20 cellular contexts compared by ENCODE assay signal in the genomic region with DNA sequence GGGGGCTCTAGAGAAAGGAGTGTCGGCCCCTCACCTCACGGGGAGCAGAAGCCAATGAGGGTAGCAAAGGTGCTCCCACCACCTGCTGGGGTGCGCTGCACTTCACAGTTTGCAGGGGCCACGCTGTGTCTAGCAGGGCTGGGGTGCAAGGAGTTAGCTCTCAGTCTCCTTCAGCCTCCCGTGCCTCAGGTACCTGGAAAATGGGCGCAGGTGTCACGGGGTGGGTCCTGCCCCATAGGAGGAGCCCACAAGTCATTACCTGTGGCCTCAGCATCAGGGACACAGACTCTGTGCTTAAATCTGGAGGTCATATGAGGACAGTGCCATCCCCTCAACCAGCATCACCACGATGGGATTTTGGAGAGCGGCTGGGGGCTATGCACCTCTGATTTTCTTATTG.
DNase-seq lines count a peak whose midpoint lies in the region; ATAC-seq and TF ChIP-seq lines count a peak whose summit lies in the region.
"Had no signal": no experiment of that assay in that cellular context is flagged by ENCODE, and none has a peak within 500 bp of the region (broad histone marks: within the 10 kb centered on the region; RNA-seq: fewer than 3 reads in every experiment).

No MANE protein-coding gene starts in this region.

- H3K27ac ChIP-seq in hepatocyte, result no peak overlapping the region

- no peaks in the 10 kb centered on the region for H4K20me1 ChIP-seq in hepatocyte (ENCODE audit: insufficient read depth, poor library complexity, severe bottlenecking)

- peaks cover 5% of the 10 kb centered on the region for H3K4me1 Mint-ChIP-seq in chondrocyte (ENCODE audit: low read depth)
- no peaks in the 10 kb centered on the region for H3K4me1 Mint-ChIP-seq in type B pancreatic cell (ENCODE audit: unreplicated experiment)

- intact Hi-C loops in cardiac septum (cut with DNase I), result no loop called here
- intact Hi-C loops in left cardiac atrium (cut with DNase I), result no loop called here
- intact Hi-C loops in posterior vena cava (cut with DNase I), result loop anchor here in 1 of 2 donors (2.0 kb wide), 1 partner anchor 240 kb away; no protein-coding TSS in a partner anchor

- no peaks in the 10 kb centered on the region for H3K27me3 ChIP-seq in hepatocyte

- no peaks in the 10 kb centered on the region for H3K9me2 ChIP-seq in hepatocyte (replicated peaks; ENCODE audit: insufficient read depth)

- peak; percentile 61 for DNase-seq in cardiac septum (ENCODE audit: low spot score)
- DNase-seq in left cardiac atrium, result no peak
- peak; percentile 63 for DNase-seq in chondrocyte (ENCODE audit: low spot score)
- peak; percentile 77 for DNase-seq in posterior vena cava (ENCODE audit: low spot score)
- DNase-seq in type B pancreatic cell (ENCODE audit: extremely low spot score, unreplicated experiment), result peak; percentile 42
- no peak for DNase-seq in hepatocyte (ENCODE audit: low spot score)
- DNase-seq: COR-L47, DMS79, H7, MG63, NCI-H1417, NCI-H187, NCI-H446, NCI-H526, OCI-M1, SHP77 treated with DMSO at 0.1 percent for 48 hours had no signal

- no peak overlapping the region for H3K4me3 ChIP-seq in hepatocyte
- H3K4me3 ChIP-seq: K562, MG63 had no signal

- H3K4me3 Mint-ChIP-seq in chondrocyte (ENCODE audit: unreplicated experiment), result no peak overlapping the region
- no peak overlapping the region for H3K4me3 Mint-ChIP-seq in type B pancreatic cell
- H3K4me3 Mint-ChIP-seq: CD4-positive, alpha-beta T cell had no signal

- no peaks in the 10 kb centered on the region for H3K9me3 Mint-ChIP-seq in chondrocyte (ENCODE audit: low read depth)
- H3K9me3 Mint-ChIP-seq in type B pancreatic cell, result no peaks in the 10 kb centered on the region
- H3K9me3 Mint-ChIP-seq: CD4-positive, alpha-beta T cell had no signal

- H3K79me2 ChIP-seq in hepatocyte, result no peaks in the 10 kb centered on the region

- H3K4me1 ChIP-seq in hepatocyte (ENCODE audit: insufficient read depth), result no peaks in the 10 kb centered on the region

- ATAC-seq in left cardiac atrium (no peak), HG03159 (IDR thresholded peaks at IDR 0.05; ENCODE audit: unreplicated experiment) (no peak), GM18498 (IDR thresholded peaks at IDR 0.05; ENCODE audit: unreplicated experiment) (no peak)
- ATAC-seq: K562 had no signal

- TF ChIP-seq CTCF in chondrocyte (IDR thresholded peaks at IDR 0.05), result no peak
- TF ChIP-seq CTCF in type B pancreatic cell (conservative IDR thresholded peaks at IDR 0.05), result no peak
- TF ChIP-seq CTCF in hepatocyte (IDR thresholded peaks at IDR 0.05; ENCODE audit: poor library complexity), result no peak

- no peaks in the 10 kb centered on the region for H3K36me3 ChIP-seq in hepatocyte (replicated peaks; ENCODE audit: insufficient read depth, low read depth)
- H3K36me3 ChIP-seq: MG63 had no signal

- WGBS in hepatocyte (ENCODE audit: low lambda C conversion rate, missing lambda C conversion rate), result 81% methylated on average over 9 of the region's 9 CpGs

- no peaks in the 10 kb centered on the region for H3K9me3 ChIP-seq in hepatocyte (ENCODE audit: low read depth)
- H3K9me3 ChIP-seq: MG63 had no signal

- no peak overlapping the region for H3K4me2 ChIP-seq in hepatocyte

- peaks cover 7% of the 10 kb centered on the region for H3K27me3 Mint-ChIP-seq in chondrocyte (ENCODE audit: low read depth)
- peaks cover 7% of the 10 kb centered on the region for H3K27me3 Mint-ChIP-seq in type B pancreatic cell
- H3K27me3 Mint-ChIP-seq: CD4-positive, alpha-beta T cell had no signal

- H2AFZ ChIP-seq in hepatocyte, result no peak overlapping the region

- H3K27ac Mint-ChIP-seq in chondrocyte (ENCODE audit: unreplicated experiment) (no peak overlapping the region), type B pancreatic cell (no peak overlapping the region)
- H3K27ac Mint-ChIP-seq: CD4-positive, alpha-beta T cell had no signal

- H3K36me3 Mint-ChIP-seq in chondrocyte (ENCODE audit: low read depth) (no peaks in the 10 kb centered on the region), type B pancreatic cell (no peaks in the 10 kb centered on the region)

Comparison
In these comparisons a context has a peak if more than half of its experiments do, and no peak if none do; other contexts are left out.
1. DNase-seq: peak in cardiac septum (single experiment), chondrocyte (single experiment), posterior vena cava (single experiment) and type B pancreatic cell (single experiment); none in left cardiac atrium (single experiment) and hepatocyte (single experiment).